ENCODE assay signal across 3 cellular contexts in the genomic region with DNA sequence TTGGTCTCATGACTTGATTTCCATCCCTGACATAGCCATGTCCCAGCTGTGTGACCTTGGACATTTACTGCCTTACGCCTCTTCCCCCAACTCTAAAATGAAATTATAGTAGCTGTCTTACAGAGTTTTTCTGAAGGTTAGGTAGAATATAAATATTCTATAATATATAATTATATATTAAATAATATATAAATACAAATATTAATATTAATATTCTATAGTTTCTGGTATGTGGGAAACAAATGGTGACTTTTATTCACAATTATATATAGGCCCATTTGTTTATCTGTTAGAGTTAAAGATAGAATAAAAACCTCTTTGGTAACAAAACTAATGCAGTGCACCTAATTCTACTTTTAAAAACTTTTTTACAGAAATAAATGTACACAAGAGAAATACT.
TF ChIP-seq lines count a peak whose summit lies in the region.

No MANE protein-coding gene starts in this region.

TF ChIP-seq in SK-N-SH, 30 proteins besides CTCF, POLR2A, EP300 and RAD21 (continued from another document):
- TF ChIP-seq, protein P1, sequence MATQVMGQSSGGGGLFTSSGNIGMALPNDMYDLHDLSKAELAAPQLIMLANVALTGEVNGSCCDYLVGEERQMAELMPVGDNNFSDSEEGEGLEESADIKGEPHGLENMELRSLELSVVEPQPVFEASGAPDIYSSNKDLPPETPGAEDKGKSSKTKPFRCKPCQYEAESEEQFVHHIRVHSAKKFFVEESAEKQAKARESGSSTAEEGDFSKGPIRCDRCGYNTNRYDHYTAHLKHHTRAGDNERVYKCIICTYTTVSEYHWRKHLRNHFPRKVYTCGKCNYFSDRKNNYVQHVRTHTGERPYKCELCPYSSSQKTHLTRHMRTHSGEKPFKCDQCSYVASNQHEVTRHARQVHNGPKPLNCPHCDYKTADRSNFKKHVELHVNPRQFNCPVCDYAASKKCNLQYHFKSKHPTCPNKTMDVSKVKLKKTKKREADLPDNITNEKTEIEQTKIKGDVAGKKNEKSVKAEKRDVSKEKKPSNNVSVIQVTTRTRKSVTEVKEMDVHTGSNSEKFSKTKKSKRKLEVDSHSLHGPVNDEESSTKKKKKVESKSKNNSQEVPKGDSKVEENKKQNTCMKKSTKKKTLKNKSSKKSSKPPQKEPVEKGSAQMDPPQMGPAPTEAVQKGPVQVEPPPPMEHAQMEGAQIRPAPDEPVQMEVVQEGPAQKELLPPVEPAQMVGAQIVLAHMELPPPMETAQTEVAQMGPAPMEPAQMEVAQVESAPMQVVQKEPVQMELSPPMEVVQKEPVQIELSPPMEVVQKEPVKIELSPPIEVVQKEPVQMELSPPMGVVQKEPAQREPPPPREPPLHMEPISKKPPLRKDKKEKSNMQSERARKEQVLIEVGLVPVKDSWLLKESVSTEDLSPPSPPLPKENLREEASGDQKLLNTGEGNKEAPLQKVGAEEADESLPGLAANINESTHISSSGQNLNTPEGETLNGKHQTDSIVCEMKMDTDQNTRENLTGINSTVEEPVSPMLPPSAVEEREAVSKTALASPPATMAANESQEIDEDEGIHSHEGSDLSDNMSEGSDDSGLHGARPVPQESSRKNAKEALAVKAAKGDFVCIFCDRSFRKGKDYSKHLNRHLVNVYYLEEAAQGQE (IDR thresholded peaks at IDR 0.05; ENCODE audit: low read depth, low read length) = no peak
- TF ChIP-seq RFX5 (IDR thresholded peaks at IDR 0.05; ENCODE audit: low read length) = no peak
- TF ChIP-seq RXRA (IDR thresholded peaks at IDR 0.05; ENCODE audit: borderline replicate concordance, low read depth) = no peak
- TF ChIP-seq FOXJ3 (CRISPR knock-in tag; IDR thresholded peaks at IDR 0.05) = no peak
- no peak for TF ChIP-seq FOXM1 (IDR thresholded peaks at IDR 0.05; ENCODE audit: low read depth)
- no peak for TF ChIP-seq MEF2A (IDR thresholded peaks at IDR 0.05; ENCODE audit: borderline replicate concordance, low read depth)
- TF ChIP-seq, protein P2, sequence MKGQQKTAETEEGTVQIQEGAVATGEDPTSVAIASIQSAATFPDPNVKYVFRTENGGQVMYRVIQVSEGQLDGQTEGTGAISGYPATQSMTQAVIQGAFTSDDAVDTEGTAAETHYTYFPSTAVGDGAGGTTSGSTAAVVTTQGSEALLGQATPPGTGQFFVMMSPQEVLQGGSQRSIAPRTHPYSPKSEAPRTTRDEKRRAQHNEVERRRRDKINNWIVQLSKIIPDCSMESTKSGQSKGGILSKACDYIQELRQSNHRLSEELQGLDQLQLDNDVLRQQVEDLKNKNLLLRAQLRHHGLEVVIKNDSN (IDR thresholded peaks at IDR 0.05; ENCODE audit: borderline replicate concordance, low read depth) = no peak
- TF ChIP-seq, protein P3, sequence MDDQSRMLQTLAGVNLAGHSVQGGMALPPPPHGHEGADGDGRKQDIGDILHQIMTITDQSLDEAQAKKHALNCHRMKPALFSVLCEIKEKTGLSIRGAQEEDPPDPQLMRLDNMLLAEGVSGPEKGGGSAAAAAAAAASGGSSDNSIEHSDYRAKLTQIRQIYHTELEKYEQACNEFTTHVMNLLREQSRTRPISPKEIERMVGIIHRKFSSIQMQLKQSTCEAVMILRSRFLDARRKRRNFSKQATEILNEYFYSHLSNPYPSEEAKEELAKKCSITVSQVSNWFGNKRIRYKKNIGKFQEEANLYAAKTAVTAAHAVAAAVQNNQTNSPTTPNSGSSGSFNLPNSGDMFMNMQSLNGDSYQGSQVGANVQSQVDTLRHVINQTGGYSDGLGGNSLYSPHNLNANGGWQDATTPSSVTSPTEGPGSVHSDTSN (IDR thresholded peaks at IDR 0.05) = no peak
- no peak for TF ChIP-seq SIN3A (IDR thresholded peaks at IDR 0.05; ENCODE audit: borderline replicate concordance, low read depth, low read length)
- TF ChIP-seq, protein P4, sequence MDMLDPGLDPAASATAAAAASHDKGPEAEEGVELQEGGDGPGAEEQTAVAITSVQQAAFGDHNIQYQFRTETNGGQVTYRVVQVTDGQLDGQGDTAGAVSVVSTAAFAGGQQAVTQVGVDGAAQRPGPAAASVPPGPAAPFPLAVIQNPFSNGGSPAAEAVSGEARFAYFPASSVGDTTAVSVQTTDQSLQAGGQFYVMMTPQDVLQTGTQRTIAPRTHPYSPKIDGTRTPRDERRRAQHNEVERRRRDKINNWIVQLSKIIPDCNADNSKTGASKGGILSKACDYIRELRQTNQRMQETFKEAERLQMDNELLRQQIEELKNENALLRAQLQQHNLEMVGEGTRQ (IDR thresholded peaks at IDR 0.05; ENCODE audit: borderline replicate concordance, low read depth, low read length) = no peak

TF ChIP-seq in SK-N-SH treated with all-trans-retinoic acid at 6 μM for 48 hours, 23 proteins besides CTCF, POLR2A, EP300 and RAD21 (continued from another document and continues in another):
- TF ChIP-seq, protein P5, sequence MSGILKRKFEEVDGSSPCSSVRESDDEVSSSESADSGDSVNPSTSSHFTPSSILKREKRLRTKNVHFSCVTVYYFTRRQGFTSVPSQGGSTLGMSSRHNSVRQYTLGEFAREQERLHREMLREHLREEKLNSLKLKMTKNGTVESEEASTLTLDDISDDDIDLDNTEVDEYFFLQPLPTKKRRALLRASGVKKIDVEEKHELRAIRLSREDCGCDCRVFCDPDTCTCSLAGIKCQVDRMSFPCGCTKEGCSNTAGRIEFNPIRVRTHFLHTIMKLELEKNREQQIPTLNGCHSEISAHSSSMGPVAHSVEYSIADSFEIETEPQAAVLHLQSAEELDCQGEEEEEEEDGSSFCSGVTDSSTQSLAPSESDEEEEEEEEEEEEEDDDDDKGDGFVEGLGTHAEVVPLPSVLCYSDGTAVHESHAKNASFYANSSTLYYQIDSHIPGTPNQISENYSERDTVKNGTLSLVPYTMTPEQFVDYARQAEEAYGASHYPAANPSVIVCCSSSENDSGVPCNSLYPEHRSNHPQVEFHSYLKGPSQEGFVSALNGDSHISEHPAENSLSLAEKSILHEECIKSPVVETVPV (CRISPR knock-in tag; IDR thresholded peaks at IDR 0.05) = no peak
- no peak for TF ChIP-seq ZNF70 (CRISPR knock-in tag; IDR thresholded peaks at IDR 0.05)
- no peak for TF ChIP-seq RARB (CRISPR knock-in tag; IDR thresholded peaks at IDR 0.05)
- no peak for TF ChIP-seq TOX (CRISPR knock-in tag; IDR thresholded peaks at IDR 0.05; ENCODE audit: borderline replicate concordance)
- TF ChIP-seq BACH2 (CRISPR knock-in tag; IDR thresholded peaks at IDR 0.05; ENCODE audit: borderline replicate concordance) = no peak
- TF ChIP-seq, protein P6, sequence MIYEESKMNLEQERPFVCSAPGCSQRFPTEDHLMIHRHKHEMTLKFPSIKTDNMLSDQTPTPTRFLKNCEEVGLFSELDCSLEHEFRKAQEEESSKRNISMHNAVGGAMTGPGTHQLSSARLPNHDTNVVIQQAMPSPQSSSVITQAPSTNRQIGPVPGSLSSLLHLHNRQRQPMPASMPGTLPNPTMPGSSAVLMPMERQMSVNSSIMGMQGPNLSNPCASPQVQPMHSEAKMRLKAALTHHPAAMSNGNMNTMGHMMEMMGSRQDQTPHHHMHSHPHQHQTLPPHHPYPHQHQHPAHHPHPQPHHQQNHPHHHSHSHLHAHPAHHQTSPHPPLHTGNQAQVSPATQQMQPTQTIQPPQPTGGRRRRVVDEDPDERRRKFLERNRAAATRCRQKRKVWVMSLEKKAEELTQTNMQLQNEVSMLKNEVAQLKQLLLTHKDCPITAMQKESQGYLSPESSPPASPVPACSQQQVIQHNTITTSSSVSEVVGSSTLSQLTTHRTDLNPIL (CRISPR knock-in tag; IDR thresholded peaks at IDR 0.05; ENCODE audit: low read depth) = no peak
- no peak for TF ChIP-seq ISL1 (CRISPR knock-in tag; IDR thresholded peaks at IDR 0.05)
- TF ChIP-seq TCF4 (CRISPR knock-in tag; IDR thresholded peaks at IDR 0.05; ENCODE audit: borderline replicate concordance) = no peak
- TF ChIP-seq, protein P7, sequence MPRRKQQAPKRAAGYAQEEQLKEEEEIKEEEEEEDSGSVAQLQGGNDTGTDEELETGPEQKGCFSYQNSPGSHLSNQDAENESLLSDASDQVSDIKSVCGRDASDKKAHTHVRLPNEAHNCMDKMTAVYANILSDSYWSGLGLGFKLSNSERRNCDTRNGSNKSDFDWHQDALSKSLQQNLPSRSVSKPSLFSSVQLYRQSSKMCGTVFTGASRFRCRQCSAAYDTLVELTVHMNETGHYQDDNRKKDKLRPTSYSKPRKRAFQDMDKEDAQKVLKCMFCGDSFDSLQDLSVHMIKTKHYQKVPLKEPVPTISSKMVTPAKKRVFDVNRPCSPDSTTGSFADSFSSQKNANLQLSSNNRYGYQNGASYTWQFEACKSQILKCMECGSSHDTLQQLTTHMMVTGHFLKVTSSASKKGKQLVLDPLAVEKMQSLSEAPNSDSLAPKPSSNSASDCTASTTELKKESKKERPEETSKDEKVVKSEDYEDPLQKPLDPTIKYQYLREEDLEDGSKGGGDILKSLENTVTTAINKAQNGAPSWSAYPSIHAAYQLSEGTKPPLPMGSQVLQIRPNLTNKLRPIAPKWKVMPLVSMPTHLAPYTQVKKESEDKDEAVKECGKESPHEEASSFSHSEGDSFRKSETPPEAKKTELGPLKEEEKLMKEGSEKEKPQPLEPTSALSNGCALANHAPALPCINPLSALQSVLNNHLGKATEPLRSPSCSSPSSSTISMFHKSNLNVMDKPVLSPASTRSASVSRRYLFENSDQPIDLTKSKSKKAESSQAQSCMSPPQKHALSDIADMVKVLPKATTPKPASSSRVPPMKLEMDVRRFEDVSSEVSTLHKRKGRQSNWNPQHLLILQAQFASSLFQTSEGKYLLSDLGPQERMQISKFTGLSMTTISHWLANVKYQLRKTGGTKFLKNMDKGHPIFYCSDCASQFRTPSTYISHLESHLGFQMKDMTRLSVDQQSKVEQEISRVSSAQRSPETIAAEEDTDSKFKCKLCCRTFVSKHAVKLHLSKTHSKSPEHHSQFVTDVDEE (CRISPR knock-in tag; IDR thresholded peaks at IDR 0.05) = no peak
- TF ChIP-seq GLIS3 (CRISPR knock-in tag; IDR thresholded peaks at IDR 0.05) = no peak
- no peak for TF ChIP-seq ARNTL (CRISPR knock-in tag; IDR thresholded peaks at IDR 0.05; ENCODE audit: borderline replicate concordance, low read depth)
- TF ChIP-seq ESRRG (CRISPR knock-in tag; IDR thresholded peaks at IDR 0.05) = no peak
- TF ChIP-seq ZFP3 (CRISPR knock-in tag; IDR thresholded peaks at IDR 0.05) = no peak
- no peak for TF ChIP-seq ZNF565 (CRISPR knock-in tag; conservative IDR thresholded peaks at IDR 0.05; ENCODE audit: low read depth)
- TF ChIP-seq ZNF8 (CRISPR knock-in tag; IDR thresholded peaks at IDR 0.05) = no peak
- TF ChIP-seq SNAI2 (CRISPR knock-in tag; IDR thresholded peaks at IDR 0.05) = no peak

TF ChIP-seq in K562, 482 proteins besides CTCF, POLR2A, EP300 and RAD21 (continued from another document):
- TF ChIP-seq, protein P8, sequence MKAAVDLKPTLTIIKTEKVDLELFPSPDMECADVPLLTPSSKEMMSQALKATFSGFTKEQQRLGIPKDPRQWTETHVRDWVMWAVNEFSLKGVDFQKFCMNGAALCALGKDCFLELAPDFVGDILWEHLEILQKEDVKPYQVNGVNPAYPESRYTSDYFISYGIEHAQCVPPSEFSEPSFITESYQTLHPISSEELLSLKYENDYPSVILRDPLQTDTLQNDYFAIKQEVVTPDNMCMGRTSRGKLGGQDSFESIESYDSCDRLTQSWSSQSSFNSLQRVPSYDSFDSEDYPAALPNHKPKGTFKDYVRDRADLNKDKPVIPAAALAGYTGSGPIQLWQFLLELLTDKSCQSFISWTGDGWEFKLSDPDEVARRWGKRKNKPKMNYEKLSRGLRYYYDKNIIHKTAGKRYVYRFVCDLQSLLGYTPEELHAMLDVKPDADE (conservative IDR thresholded peaks at IDR 0.05; ENCODE audit: control insufficient read depth, low read depth, low read length) = no peak
- TF ChIP-seq MEF2D (tag; conservative IDR thresholded peaks at IDR 0.05; ENCODE audit: low read depth) (no peak), EZH2 (IDR thresholded peaks at IDR 0.05; ENCODE audit: borderline replicate concordance, low read depth, low read length) (no peak), ESRRA (IDR thresholded peaks at IDR 0.05; ENCODE audit: borderline replicate concordance, low read depth) (0 out of 2 replicates have a peak, but pooled peaks have one; percentile 17), GATAD2B (IDR thresholded peaks at IDR 0.05; ENCODE audit: borderline replicate concordance) (no peak), RAD51 (IDR thresholded peaks at IDR 0.05; ENCODE audit: borderline replicate concordance, low read depth) (no peak), HEY1 (CRISPR knock-in tag; IDR thresholded peaks at IDR 0.05; ENCODE audit: borderline replicate concordance) (no peak), SIN3A (IDR thresholded peaks at IDR 0.05; ENCODE audit: borderline replicate concordance in 2 of 2, control insufficient read depth in 1 of 2, low read depth in 2 of 2, low read length in 2 of 2) (0 out of 4 replicates have a peak, but pooled peaks of 1 of the 2 experiments have one; percentile 21), ZNF436 (CRISPR knock-in tag; IDR thresholded peaks at IDR 0.05) (no peak), CBX5 (IDR thresholded peaks at IDR 0.05; ENCODE audit: borderline replicate concordance, low read depth) (no peak)
